In genomic region chr11:105838668-105839403, GRCh38 we compare ENCODE assay signal across 12 cellular contexts.
DNase-seq lines count a peak whose midpoint lies in the region; ATAC-seq, FAIRE-seq and TF ChIP-seq lines count a peak whose summit lies in the region.
"Had no signal": no experiment of that assay in that cellular context is flagged by ENCODE, and none has a peak within 500 bp of the region (broad histone marks: within the 10 kb centered on the region; RNA-seq: fewer than 3 reads in every experiment).

No MANE protein-coding gene starts in this region.

- TF ChIP-seq CTCF in GM13976 (IDR thresholded peaks at IDR 0.05; ENCODE audit: borderline replicate concordance, control extremely low read depth, extremely low read depth, insufficient read depth, missing control alignments), result no peak

- peak; percentile 30 for FAIRE-seq in islet of Langerhans (lab: Jason Lieb, UNC)

- in situ Hi-C loops in GM13976 (cut with MboI; ENCODE audit: low sequenced_read_pairs, unreplicated experiment), result no loop called here

- DNase-seq in SW480 (ENCODE audit: low spot score), result peak; percentile 9
- DNase-seq in middle frontal gyrus (ENCODE audit: extremely low spot score, low spot score), result no peak
- DNase-seq in OCI-M1 (lab: John Stamatoyannopoulos, UW), result no peak
- DNase-seq in GM13976 (ENCODE audit: low spot score), result no peak
- DNase-seq: esophagus squamous epithelium, left colon, NCI-H187 treated with DMSO at 0.1 percent for 48 hours, testis had no signal

- ATAC-seq in GM18502 (IDR thresholded peaks at IDR 0.05; ENCODE audit: poor library complexity, unreplicated experiment) (peak; percentile 64), HG02885 (IDR thresholded peaks at IDR 0.05; ENCODE audit: poor library complexity, unreplicated experiment) (peak; percentile 70), HG03280 (IDR thresholded peaks at IDR 0.05; ENCODE audit: unreplicated experiment) (no peak)
- ATAC-seq: left colon had no signal
